In genomic region chr11:72015511-72016061, GRCh38 we compare ENCODE assay signal across 1 cellular context.
TF ChIP-seq lines count a peak whose summit lies in the region.

No MANE protein-coding gene starts in this region.

TF ChIP-seq in H1, 55 proteins besides CTCF, POLR2A, EP300 and RAD21 (continued from another document):
- TF ChIP-seq EZH2 (IDR thresholded peaks at IDR 0.05; ENCODE audit: low read depth, low read length, severe bottlenecking): no peak
- no peak for TF ChIP-seq JUN (IDR thresholded peaks at IDR 0.05; ENCODE audit: low read depth, low read length)
- TF ChIP-seq, protein P1, sequence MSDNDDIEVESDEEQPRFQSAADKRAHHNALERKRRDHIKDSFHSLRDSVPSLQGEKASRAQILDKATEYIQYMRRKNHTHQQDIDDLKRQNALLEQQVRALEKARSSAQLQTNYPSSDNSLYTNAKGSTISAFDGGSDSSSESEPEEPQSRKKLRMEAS (IDR thresholded peaks at IDR 0.05): no peak
- TF ChIP-seq PHF8 (conservative IDR thresholded peaks at IDR 0.05; ENCODE audit: low read depth, low read length): no peak
- TF ChIP-seq CBX8 (IDR thresholded peaks at IDR 0.05; ENCODE audit: borderline replicate concordance, low read depth, low read length): no peak
- no peak for TF ChIP-seq POLR2AphosphoS5 (IDR thresholded peaks at IDR 0.05; ENCODE audit: low read depth, low read length)
- TF ChIP-seq BRCA1 (IDR thresholded peaks at IDR 0.05; ENCODE audit: low read depth, low read length): no peak
- TF ChIP-seq EGR1 (IDR thresholded peaks at IDR 0.05; ENCODE audit: borderline replicate concordance, low read depth, low read length): no peak
- TF ChIP-seq ASH2L (IDR thresholded peaks at IDR 0.05; ENCODE audit: low read length): no peak
- TF ChIP-seq HDAC6 (IDR thresholded peaks at IDR 0.05; ENCODE audit: low read depth, low read length): no peak
- no peak for TF ChIP-seq HDAC2 (IDR thresholded peaks at IDR 0.05; ENCODE audit: borderline replicate concordance in 1 of 2, low read depth in 2 of 2, low read length in 2 of 2)
- TF ChIP-seq CEBPB (IDR thresholded peaks at IDR 0.05; ENCODE audit: low read depth, low read length): no peak
